Comparison of ENCODE assay signal across 1 cellular context in the genomic region with DNA sequence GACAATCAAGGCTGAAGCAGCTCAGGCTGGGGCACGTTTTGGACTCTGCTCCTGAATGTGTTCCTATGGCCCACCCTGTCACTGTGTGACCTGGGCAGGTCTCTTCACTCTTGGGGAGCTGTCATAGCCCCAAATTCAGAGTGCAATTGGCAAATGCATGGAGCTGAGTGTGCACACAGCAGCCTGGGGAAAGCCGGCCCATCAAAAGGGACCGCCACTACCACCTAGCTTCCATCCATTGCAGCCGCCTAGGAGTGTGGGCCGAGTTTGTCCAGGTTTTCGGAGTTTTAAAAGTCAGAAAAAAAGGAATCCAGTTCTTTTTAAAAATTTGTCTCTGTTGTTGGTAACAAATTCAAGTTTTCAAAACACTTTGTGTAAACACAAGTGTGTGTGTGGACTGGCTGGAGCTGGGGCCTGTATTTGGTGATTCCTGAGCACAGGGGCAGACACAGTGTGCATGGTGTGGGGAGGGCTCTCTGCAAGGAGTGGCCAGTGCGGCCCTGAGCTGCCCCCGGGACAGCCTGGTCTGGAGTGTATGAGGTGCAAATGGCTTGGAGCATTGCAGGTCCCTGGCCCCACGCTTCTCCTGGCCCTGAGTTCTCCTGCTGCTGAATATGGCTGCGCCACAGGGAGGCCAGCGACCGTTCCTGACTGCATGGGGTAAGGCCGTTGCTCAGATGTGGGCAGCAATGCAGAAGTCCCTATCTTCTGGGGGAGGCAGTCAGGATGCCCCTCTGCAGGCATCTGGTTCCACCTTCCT.
TF ChIP-seq lines count a peak whose summit lies in the region.

No MANE protein-coding gene starts in this region.

TF ChIP-seq in K562, 482 proteins besides CTCF, POLR2A, EP300 and RAD21 (continued from another document):
- TF ChIP-seq CHD4 (IDR thresholded peaks at IDR 0.05; ENCODE audit: insufficient read depth, insufficient replicate concordance, low read depth, low read length, poor library complexity, severe bottlenecking), result no peak
- TF ChIP-seq JUNB (CRISPR knock-in tag; conservative IDR thresholded peaks at IDR 0.05), result no peak
